In the genomic region with DNA sequence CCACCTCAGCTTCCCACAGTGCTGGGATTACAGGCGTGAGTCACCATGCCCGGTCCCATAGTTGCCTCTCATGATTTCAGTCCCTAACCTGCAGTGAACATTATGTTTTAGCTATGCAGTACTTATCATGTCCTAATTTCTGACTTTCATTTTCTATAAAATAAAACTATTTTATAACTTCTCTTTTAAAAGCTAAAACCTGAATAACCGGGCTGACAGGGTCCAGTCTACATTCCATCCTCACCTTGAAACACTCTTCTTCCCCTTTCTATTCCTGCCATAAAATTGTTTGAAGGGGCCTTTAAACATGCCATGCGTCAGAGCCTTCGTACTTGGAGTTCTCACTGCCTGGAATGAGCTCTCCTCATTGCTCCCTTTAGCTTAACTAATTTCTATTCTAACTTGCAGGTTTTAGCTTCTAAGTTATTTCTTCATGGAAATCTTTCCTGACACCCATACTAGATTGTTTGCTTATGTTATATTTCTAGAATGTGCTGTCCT, we compare ENCODE assay signal across 31 cellular contexts.
"Had no signal": no experiment of that assay in that cellular context is flagged by ENCODE, and none has a peak within 500 bp of the region (broad histone marks: within the 10 kb centered on the region; RNA-seq: fewer than 3 reads in every experiment).

No MANE protein-coding gene starts in this region.

- H3K27me3 ChIP-seq: SJSA1 had no signal

- H3K4me1 Mint-ChIP-seq: activated naive CD4-positive, alpha-beta T cell treated with anti-CD3 and anti-CD28 coated beads, Interleukin-2, amount 10 ng/mL, durations not matched to agents 7 days and 5 days; activated naive CD8-positive, alpha-beta T cell treated with anti-CD3 and anti-CD28 coated beads, Interleukin-2, amount 50 U/mL, for 24 hours had no signal

- H3K27ac ChIP-seq: KMS-11, SJSA1 had no signal

- H3K4me2 ChIP-seq: KMS-11, SK-N-SH had no signal

- H3K4me1 ChIP-seq: SJSA1 had no signal

- DNase-seq: activated CD4-positive, alpha-beta memory T cell treated with anti-CD3 and anti-CD28 coated beads for 36 hours; activated CD4-positive, alpha-beta T cell treated with anti-CD3 and anti-CD28 coated beads, Interleukin-2, amount 50 U/mL, for 1 hour; activated CD8-positive, alpha-beta memory T cell treated with anti-CD3 and anti-CD28 coated beads, Interleukin-2, amount 50 U/mL, for 4 hours; activated gamma-delta T cell treated with Interleukin-2 at 50 U/mL for 16 hours; activated naive CD4-positive, alpha-beta T cell treated with anti-CD3 and anti-CD28 coated beads, Interleukin-2, amount 10 ng/mL, durations not matched to agents 7 days and 5 days; activated naive CD8-positive, alpha-beta T cell treated with anti-CD3 and anti-CD28 coated beads, Interleukin-2, amount 50 U/mL, for 24 hours; activated T-cell treated with anti-CD3 and anti-CD28 coated beads for 4 hours; activated T-cell treated with anti-CD3 and anti-CD28 coated beads, Interleukin-2, amount 50 U/mL, for 4 hours; anterior cingulate cortex; MM.1S; MV-4-11; NCI-H1092; NCI-H1436 treated with DMSO at 0.1 percent for 48 hours; NCI-H1694 treated with DMSO at 0.1 percent for 48 hours; NCI-H2029 treated with DMSO at 0.1 percent for 48 hours; NCI-H2107; NCI-H2171; NCI-H510A; NCI-H526; NCI-H748 treated with DMSO at 0.1 percent for 48 hours; NK-92 treated with Interleukin-12 subunit alpha and Interleukin-12 subunit beta, amount 100 ng/mL, for 24 hours; SHP77 treated with DMSO at 0.1 percent for 48 hours; SK-N-SH had no signal

- H3K9me3 Mint-ChIP-seq: activated CD4-positive, alpha-beta memory T cell treated with anti-CD3 and anti-CD28 coated beads for 36 hours; activated naive CD4-positive, alpha-beta T cell treated with anti-CD3 and anti-CD28 coated beads, Interleukin-2, amount 10 ng/mL, durations not matched to agents 7 days and 5 days; activated naive CD8-positive, alpha-beta T cell treated with anti-CD3 and anti-CD28 coated beads, Interleukin-2, amount 50 U/mL, for 24 hours; activated T-cell treated with anti-CD3 and anti-CD28 coated beads, Interleukin-2, amount 50 U/mL, for 4 hours; activated T-helper 1 cell treated with anti-CD3 and anti-CD28 coated beads, Interleukin-12 subunit alpha, Interleukin-12 subunit beta, Interleukin-2, Interleukin-4 antibody, amounts not matched to agents 30 ng/mL and 10 ng/mL and 1 ng/mL, durations not matched to agents 14 hours and 24 hours and 36 hours; brain; T-helper 1 cell treated with Interleukin-12 subunit alpha and Interleukin-12 subunit beta and Interleukin-4 antibody, amounts not matched to agents 30 μg/mL and 1 μg/mL, for 36 hours; T-helper 2 cell treated with Interferon-gamma antibody and Interleukin-4, amounts not matched to agents 5 μg/mL and 100 μg/mL, for 36 hours had no signal

- H3K36me3 Mint-ChIP-seq: activated CD4-positive, alpha-beta memory T cell treated with anti-CD3 and anti-CD28 coated beads for 36 hours; activated naive CD4-positive, alpha-beta T cell treated with anti-CD3 and anti-CD28 coated beads, Interleukin-2, amount 10 ng/mL, durations not matched to agents 7 days and 5 days; activated naive CD8-positive, alpha-beta T cell; brain had no signal

- H3K4me3 Mint-ChIP-seq: activated CD4-positive, alpha-beta memory T cell treated with anti-CD3 and anti-CD28 coated beads for 36 hours; activated naive CD4-positive, alpha-beta T cell treated with anti-CD3 and anti-CD28 coated beads, Interleukin-2, amount 10 ng/mL, durations not matched to agents 7 days and 5 days; activated naive CD8-positive, alpha-beta T cell; activated naive CD8-positive, alpha-beta T cell treated with anti-CD3 and anti-CD28 coated beads, Interleukin-2, amount 50 U/mL, for 24 hours; activated T-cell treated with anti-CD3 and anti-CD28 coated beads, Interleukin-2, amount 50 U/mL, for 4 hours; activated T-helper 1 cell treated with anti-CD3 and anti-CD28 coated beads, Interleukin-12 subunit alpha, Interleukin-12 subunit beta, Interleukin-2, Interleukin-4 antibody, amounts not matched to agents 30 ng/mL and 10 ng/mL and 1 ng/mL, durations not matched to agents 14 hours and 24 hours and 36 hours; brain; T-helper 1 cell treated with Interleukin-12 subunit alpha and Interleukin-12 subunit beta and Interleukin-4 antibody, amounts not matched to agents 30 μg/mL and 1 μg/mL, for 36 hours; T-helper 2 cell treated with Interferon-gamma antibody and Interleukin-4, amounts not matched to agents 5 μg/mL and 100 μg/mL, for 36 hours had no signal

- ATAC-seq: activated naive CD8-positive, alpha-beta T cell treated with anti-CD3 and anti-CD28 coated beads, Interleukin-2, amount 50 U/mL, for 24 hours; activated T-cell treated with anti-CD3 and anti-CD28 coated beads, Interleukin-2, amount 50 U/mL, for 4 hours; Panc1 had no signal

- H3K9me3 ChIP-seq: SJSA1, SK-N-SH had no signal

- H3K27ac Mint-ChIP-seq: activated CD4-positive, alpha-beta memory T cell treated with anti-CD3 and anti-CD28 coated beads for 36 hours; activated naive CD4-positive, alpha-beta T cell treated with anti-CD3 and anti-CD28 coated beads, Interleukin-2, amount 10 ng/mL, durations not matched to agents 7 days and 5 days; activated naive CD8-positive, alpha-beta T cell; activated naive CD8-positive, alpha-beta T cell treated with anti-CD3 and anti-CD28 coated beads, Interleukin-2, amount 50 U/mL, for 24 hours; activated T-helper 1 cell treated with anti-CD3 and anti-CD28 coated beads, Interleukin-12 subunit alpha, Interleukin-12 subunit beta, Interleukin-2, Interleukin-4 antibody, amounts not matched to agents 30 ng/mL and 10 ng/mL and 1 ng/mL, durations not matched to agents 14 hours and 24 hours and 36 hours; T-helper 1 cell treated with Interleukin-12 subunit alpha and Interleukin-12 subunit beta and Interleukin-4 antibody, amounts not matched to agents 30 μg/mL and 1 μg/mL, for 36 hours; T-helper 2 cell treated with Interferon-gamma antibody and Interleukin-4, amounts not matched to agents 5 μg/mL and 100 μg/mL, for 36 hours had no signal

- H3K27me3 Mint-ChIP-seq: activated CD4-positive, alpha-beta memory T cell treated with anti-CD3 and anti-CD28 coated beads for 36 hours had no signal

- H3K9ac ChIP-seq: KMS-11, SK-N-SH had no signal

- H3K4me3 ChIP-seq: SJSA1 had no signal

- H3K36me3 ChIP-seq: SJSA1 had no signal
